ENCODE assay signal across 7 cellular contexts in genomic region chr22:31211504-31211861, GRCh38. TPM values are rescaled to one million over a fixed set of nuclear protein-coding genes. Genes with fewer than 3 reads are reported as not detected.
DNase-seq lines count a peak whose midpoint lies in the region; ATAC-seq and TF ChIP-seq lines count a peak whose summit lies in the region.

No MANE protein-coding gene starts in this region.

- 88% methylated on average over 7 of the region's 7 CpGs for WGBS in hepatocyte (ENCODE audit: low lambda C conversion rate, missing lambda C conversion rate)

- no peaks in the 10 kb centered on the region for H3K9me3 ChIP-seq in hepatocyte (ENCODE audit: low read depth)

- no peak for TF ChIP-seq CTCF in HFFc6 (IDR thresholded peaks at IDR 0.05)
- no peak for TF ChIP-seq CTCF in activated B cell treated with CpG ODN at 0.5 μM for 24 hours (IDR thresholded peaks at IDR 0.05)
- TF ChIP-seq CTCF in hepatocyte (IDR thresholded peaks at IDR 0.05; ENCODE audit: poor library complexity) = no peak

- H3K9me2 ChIP-seq in hepatocyte (replicated peaks; ENCODE audit: insufficient read depth) = no peaks in the 10 kb centered on the region

- peaks cover 6% of the 10 kb centered on the region for H3K4me1 ChIP-seq in hepatocyte (ENCODE audit: insufficient read depth)

- H2AFZ ChIP-seq in hepatocyte = peak overlapping the region; percentile 32

- H3K36me3 Mint-ChIP-seq in HFFc6 (ENCODE audit: low read depth) = no peaks in the 10 kb centered on the region
- peaks cover 8% of the 10 kb centered on the region for H3K36me3 Mint-ChIP-seq in activated B cell treated with CpG ODN at 0.5 μM for 24 hours (ENCODE audit: low read depth)
- H3K36me3 Mint-ChIP-seq in stimulated activated effector memory CD8-positive, alpha-beta T cell treated with anti-CD3 and anti-CD28 coated beads, Interleukin-12 subunit alpha, Interleukin-12 subunit beta, amount 100 ng/mL, for 72 hours = peaks cover 5% of the 10 kb centered on the region

- H3K9me3 Mint-ChIP-seq in HFFc6 (no peaks in the 10 kb centered on the region), activated B cell treated with CpG ODN at 0.5 μM for 24 hours (no peaks in the 10 kb centered on the region)
- H3K9me3 Mint-ChIP-seq in stimulated activated effector memory CD8-positive, alpha-beta T cell treated with anti-CD3 and anti-CD28 coated beads, Interleukin-12 subunit alpha, Interleukin-12 subunit beta, amount 100 ng/mL, for 72 hours = no peaks in the 10 kb centered on the region

- peaks cover 29% of the 10 kb centered on the region for H3K79me2 ChIP-seq in hepatocyte

- ATAC-seq in activated B cell treated with CpG ODN at 0.5 μM for 24 hours (ENCODE audit: low read depth) (no peak), HG02678 (IDR thresholded peaks at IDR 0.05; ENCODE audit: unreplicated experiment) (no peak), HG03457 (IDR thresholded peaks at IDR 0.05; ENCODE audit: unreplicated experiment) (no peak)
- no peak for ATAC-seq in stimulated activated effector memory CD8-positive, alpha-beta T cell treated with anti-CD3 and anti-CD28 coated beads, Interleukin-12 subunit alpha, Interleukin-12 subunit beta, amount 100 ng/mL, for 72 hours

- H3K27ac Mint-ChIP-seq in HFFc6 = peak overlapping the region; percentile 68
- peak overlapping the region; percentile 79 for H3K27ac Mint-ChIP-seq in activated B cell treated with CpG ODN at 0.5 μM for 24 hours
- peak overlapping the region; percentile 91 for H3K27ac Mint-ChIP-seq in stimulated activated effector memory CD8-positive, alpha-beta T cell treated with anti-CD3 and anti-CD28 coated beads, Interleukin-12 subunit alpha, Interleukin-12 subunit beta, amount 100 ng/mL, for 72 hours

- no peak overlapping the region for H3K4me3 ChIP-seq in hepatocyte

- peak overlapping the region; percentile 86 for H3K4me2 ChIP-seq in hepatocyte

- no peaks in the 10 kb centered on the region for H3K36me3 ChIP-seq in hepatocyte (replicated peaks; ENCODE audit: insufficient read depth, low read depth)

- H3K4me3 Mint-ChIP-seq in HFFc6 = peak overlapping the region; percentile 90
- peak overlapping the region; percentile 90 for H3K4me3 Mint-ChIP-seq in activated B cell treated with CpG ODN at 0.5 μM for 24 hours
- peak overlapping the region; percentile 87 for H3K4me3 Mint-ChIP-seq in stimulated activated effector memory CD8-positive, alpha-beta T cell treated with anti-CD3 and anti-CD28 coated beads, Interleukin-12 subunit alpha, Interleukin-12 subunit beta, amount 100 ng/mL, for 72 hours

- H3K27me3 Mint-ChIP-seq in HFFc6 (ENCODE audit: insufficient read depth) = no peaks in the 10 kb centered on the region; the same call in 1 of the 2 replicates
- no peaks in the 10 kb centered on the region for H3K27me3 Mint-ChIP-seq in activated B cell treated with CpG ODN at 0.5 μM for 24 hours

- no peaks in the 10 kb centered on the region for H3K27me3 ChIP-seq in hepatocyte

- H4K20me1 ChIP-seq in hepatocyte (ENCODE audit: insufficient read depth, poor library complexity, severe bottlenecking) = no peaks in the 10 kb centered on the region

- H3K4me1 Mint-ChIP-seq in HFFc6 (ENCODE audit: low read depth) = peaks cover 28% of the 10 kb centered on the region
- peaks cover 26% of the 10 kb centered on the region for H3K4me1 Mint-ChIP-seq in activated B cell treated with CpG ODN at 0.5 μM for 24 hours
- peaks cover 44% of the 10 kb centered on the region for H3K4me1 Mint-ChIP-seq in stimulated activated effector memory CD8-positive, alpha-beta T cell treated with anti-CD3 and anti-CD28 coated beads, Interleukin-12 subunit alpha, Interleukin-12 subunit beta, amount 100 ng/mL, for 72 hours

- H3K27ac ChIP-seq in hepatocyte = peak overlapping the region; percentile 48

- POLR2A ChIA-PET in activated B cell treated with CpG ODN at 0.5 μM for 24 hours (lab: Charles Lee) = interaction anchor here (1.2 to 3.6 kb wide), 6 partner anchors 21 to 136 kb away, joined by 3 to 31 read pairs (median 4); partner anchors contain the start of genes PIK3IP1 and RNF185

- DNase-seq in HFFc6 = no peak
- DNase-seq in activated B cell treated with CpG ODN at 0.5 μM for 24 hours = no peak
- no peak for DNase-seq in hepatocyte (ENCODE audit: low spot score)
- no peak for DNase-seq in stimulated activated effector memory CD8-positive, alpha-beta T cell treated with anti-CD3 and anti-CD28 coated beads, Interleukin-12 subunit alpha, Interleukin-12 subunit beta, amount 100 ng/mL, for 72 hours (ENCODE audit: low spot score in 2 of 2)
- DNase-seq in DMS 273 (lab: John Stamatoyannopoulos, UW; ENCODE audit: unreplicated experiment) = no peak

- CTCF ChIA-PET in activated B cell treated with CpG ODN at 0.5 μM for 24 hours (lab: Charles Lee) = interaction anchor here (0.8 to 6.1 kb wide), 13 partner anchors 12 to 241 kb away, joined by 3 to 53 read pairs (median 4); no protein-coding TSS in a partner anchor

- intact Hi-C loops in activated B cell treated with CpG ODN at 0.5 μM for 24 hours (cut with micrococcal nuclease) = loop anchor here (5.0 to 10.0 kb wide), 3 partner anchors 104 to 733 kb away; partner anchors contain the start of genes SELENOM and YWHAH

RNA-seq across cellular contexts. Expression of gene LIMK2, which starts 0.6 kb away (rescaled TPM):
- total RNA-seq in HFFc6 (2021; fragmentation: NEBNext Ultra II Directional; extraction: Animal tissue kit (Norgen Biotek cat#: 25700)) = 10 to 100 TPM; 27.9 to 31.4 (median 28.9) TPM
- 15.3 and 17.7 TPM in 2 replicates for total RNA-seq in activated B cell treated with CpG ODN at 0.5 μM for 24 hours
- total RNA-seq in hepatocyte = 33.0 and 45.9 TPM in 2 replicates
- polyA plus RNA-seq in hepatocyte = 49.9 and 52.6 TPM in 2 replicates

RNA-seq across cellular contexts. Expression of gene RNF185, which starts 51.5 kb away (rescaled TPM):
- total RNA-seq in HFFc6 (2021; fragmentation: NEBNext Ultra II Directional; extraction: Animal tissue kit (Norgen Biotek cat#: 25700)) = 10 to 100 TPM; 28.1 to 34.2 (median 30.0) TPM
- total RNA-seq in activated B cell treated with CpG ODN at 0.5 μM for 24 hours = 19.0 and 20.7 TPM in 2 replicates
- total RNA-seq in hepatocyte = 48.0 and 49.3 TPM in 2 replicates
- polyA plus RNA-seq in hepatocyte = 43.2 and 46.5 TPM in 2 replicates
